Comparison of ENCODE assay signal across 1 cellular context in the genomic region with DNA sequence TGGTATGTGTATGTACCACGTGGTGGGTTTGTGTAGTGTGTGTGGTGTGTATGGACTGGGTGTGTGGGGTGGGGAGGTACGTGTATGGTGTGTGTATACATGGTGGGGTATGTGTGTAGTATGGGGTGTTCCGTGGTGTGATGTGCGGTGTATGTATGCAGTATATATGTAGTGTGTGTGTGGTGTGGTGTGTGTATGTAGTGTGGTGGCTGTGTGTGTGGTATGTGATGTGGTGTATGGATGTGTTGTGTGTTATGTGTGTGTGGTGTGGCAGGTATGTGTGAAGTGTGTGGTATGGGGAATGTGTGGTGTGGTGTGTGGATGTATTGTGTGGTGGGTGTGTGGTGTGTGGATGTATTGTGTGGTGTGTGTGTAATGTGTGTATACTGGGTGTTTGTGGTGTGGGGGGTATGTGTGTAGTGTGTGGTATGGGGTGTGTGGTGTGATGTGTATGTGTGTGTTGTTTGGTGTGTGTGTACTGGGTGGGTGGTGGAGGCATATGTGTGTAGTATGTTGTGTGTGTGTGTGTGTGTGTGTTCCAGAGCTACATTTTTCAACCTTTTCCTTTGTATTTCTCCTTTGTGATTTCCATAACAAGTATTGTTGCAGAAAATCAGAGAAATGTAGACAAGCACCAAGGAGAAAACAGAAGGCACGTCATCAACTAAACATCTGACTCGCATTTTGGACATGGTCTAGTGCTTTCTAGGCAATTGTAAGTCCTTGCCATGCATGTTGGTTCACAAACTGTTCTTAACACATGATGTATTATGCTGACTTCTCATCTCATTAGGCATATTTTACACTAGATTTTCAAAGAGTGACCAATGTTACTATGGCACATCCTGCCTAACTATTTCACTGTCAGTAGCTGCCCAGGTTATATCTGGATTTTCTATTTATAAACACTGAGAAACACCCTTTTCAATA.
TF ChIP-seq lines count a peak whose summit lies in the region.

No MANE protein-coding gene starts in this region.

TF ChIP-seq in H1, 55 proteins besides CTCF, POLR2A, EP300 and RAD21 (continued from another document):
- no peak for TF ChIP-seq SRF (IDR thresholded peaks at IDR 0.05; ENCODE audit: low read depth, low read length)
- no peak for TF ChIP-seq SP2 (IDR thresholded peaks at IDR 0.05; ENCODE audit: low read length)
- TF ChIP-seq GABPA (IDR thresholded peaks at IDR 0.05; ENCODE audit: borderline replicate concordance, insufficient read depth, low read length) = no peak
- TF ChIP-seq PHF8 (conservative IDR thresholded peaks at IDR 0.05; ENCODE audit: low read depth, low read length) = no peak
- no peak for TF ChIP-seq RBBP5 (IDR thresholded peaks at IDR 0.05; ENCODE audit: borderline replicate concordance, low read depth, low read length)
- no peak for TF ChIP-seq RXRA (IDR thresholded peaks at IDR 0.05; ENCODE audit: insufficient read depth, low read depth, low read length)
- TF ChIP-seq JUN (IDR thresholded peaks at IDR 0.05; ENCODE audit: low read depth, low read length) = no peak
- TF ChIP-seq RFX5 (IDR thresholded peaks at IDR 0.05; ENCODE audit: borderline replicate concordance, low read depth, low read length) = no peak
- TF ChIP-seq EGR1 (IDR thresholded peaks at IDR 0.05; ENCODE audit: borderline replicate concordance, low read depth, low read length) = no peak
- TF ChIP-seq BRCA1 (IDR thresholded peaks at IDR 0.05; ENCODE audit: low read depth, low read length) = no peak
- TF ChIP-seq, protein P1, sequence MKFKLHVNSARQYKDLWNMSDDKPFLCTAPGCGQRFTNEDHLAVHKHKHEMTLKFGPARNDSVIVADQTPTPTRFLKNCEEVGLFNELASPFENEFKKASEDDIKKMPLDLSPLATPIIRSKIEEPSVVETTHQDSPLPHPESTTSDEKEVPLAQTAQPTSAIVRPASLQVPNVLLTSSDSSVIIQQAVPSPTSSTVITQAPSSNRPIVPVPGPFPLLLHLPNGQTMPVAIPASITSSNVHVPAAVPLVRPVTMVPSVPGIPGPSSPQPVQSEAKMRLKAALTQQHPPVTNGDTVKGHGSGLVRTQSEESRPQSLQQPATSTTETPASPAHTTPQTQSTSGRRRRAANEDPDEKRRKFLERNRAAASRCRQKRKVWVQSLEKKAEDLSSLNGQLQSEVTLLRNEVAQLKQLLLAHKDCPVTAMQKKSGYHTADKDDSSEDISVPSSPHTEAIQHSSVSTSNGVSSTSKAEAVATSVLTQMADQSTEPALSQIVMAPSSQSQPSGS (IDR thresholded peaks at IDR 0.05; ENCODE audit: low read length) = no peak
